ENCODE assay signal across 23 cellular contexts in the genomic region with DNA sequence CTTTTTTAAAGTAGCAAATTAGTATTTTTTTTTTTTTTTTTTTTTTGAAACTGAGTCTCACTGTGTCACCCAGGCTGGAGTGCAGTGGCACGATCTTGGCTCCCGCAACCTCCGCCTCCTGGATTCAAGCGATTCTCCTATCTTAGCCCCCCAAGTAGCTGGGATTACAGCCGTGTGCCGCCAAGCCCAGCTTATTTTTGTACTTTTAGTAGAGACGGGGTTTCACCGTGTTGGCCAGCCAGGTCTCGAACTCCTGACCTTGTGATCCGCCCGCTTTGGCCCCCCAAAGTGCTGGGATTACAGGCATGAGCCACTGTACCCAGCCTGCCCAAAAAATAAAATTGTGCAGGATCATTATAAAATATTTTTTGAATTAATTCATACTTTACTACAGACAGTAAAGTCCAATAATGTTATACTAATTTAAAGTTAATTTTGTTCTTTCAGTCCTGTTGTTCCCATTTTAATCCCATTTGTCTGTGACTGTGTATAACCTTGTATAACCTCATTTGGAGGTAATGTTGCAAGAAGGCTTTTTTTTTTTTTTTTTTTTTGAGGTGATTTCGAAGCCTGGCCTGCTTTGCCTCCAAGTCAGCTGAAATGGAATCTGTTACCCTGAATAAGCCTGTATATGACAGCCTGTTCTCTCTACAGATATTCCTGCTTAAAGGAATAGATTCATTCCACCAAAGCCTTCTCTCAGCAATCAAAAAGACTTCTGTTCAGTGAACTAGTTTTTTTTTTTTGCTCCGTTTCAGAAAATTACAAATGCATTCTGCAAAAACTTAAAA.
A peak's percentile ranks its signal among the peaks of the same experiment; 100 is the strongest.
DNase-seq lines count a peak whose midpoint lies in the region; ATAC-seq and TF ChIP-seq lines count a peak whose summit lies in the region.
"Had no signal": no experiment of that assay in that cellular context is flagged by ENCODE, and none has a peak within 500 bp of the region (broad histone marks: within the 10 kb centered on the region; RNA-seq: fewer than 3 reads in every experiment).

No MANE protein-coding gene starts in this region.

- TF ChIP-seq CTCF in fibroblast of the aortic adventitia (IDR thresholded peaks at IDR 0.05; ENCODE audit: insufficient read depth, low read length) = no peak

- H2BK15ac ChIP-seq in mesenchymal stem cell (ENCODE audit: low read depth, poor library complexity, severe bottlenecking) = no peak overlapping the region

- H3K9me3 ChIP-seq in mesenchymal stem cell (ENCODE audit: control insufficient read depth, low read length) = no peaks in the 10 kb centered on the region
- H3K9me3 ChIP-seq: BE2C, BLaER1 had no signal

- peak overlapping the region; percentile 34 for H2BK120ac ChIP-seq in mesenchymal stem cell (ENCODE audit: low read depth, low read length)

- intact Hi-C loops in Right ventricle myocardium superior (cut with DNase I) = no loop called here
- intact Hi-C loops in left cardiac atrium (cut with DNase I) = no loop called here

- H3K9ac ChIP-seq in mesenchymal stem cell (ENCODE audit: low read length) = no peak overlapping the region
- H3K9ac ChIP-seq: BLaER1 had no signal

- no peak overlapping the region for H3K4me2 ChIP-seq in mesenchymal stem cell (ENCODE audit: low read length, poor library complexity, severe bottlenecking)
- H3K4me2 ChIP-seq: BLaER1 had no signal

- DNase-seq in Right ventricle myocardium superior = peak; percentile 27
- no peak for DNase-seq in left cardiac atrium
- peak; percentile 8 for DNase-seq in fibroblast of the aortic adventitia (ENCODE audit: low read depth)
- no peak for DNase-seq in mesenchymal stem cell
- no peak for DNase-seq in NCI-H1694 treated with DMSO at 0.1 percent for 48 hours (lab: John Stamatoyannopoulos, UW)
- no peak for DNase-seq in dermis blood vessel endothelial cell
- DNase-seq: 8988T; ACHN; BE2C; C1 segment of cervical spinal cord; CD4-positive, alpha-beta memory T cell; CD4-positive, CD25-positive, alpha-beta regulatory T cell; CD8-positive, alpha-beta memory T cell; COR-L47; DMS 273 treated with DMSO at 0.1 percent for 48 hours; DMS153; DMS53; DMS79; DND-41; EL; GDM1 had no signal

- no peak overlapping the region for H3K18ac ChIP-seq in mesenchymal stem cell (ENCODE audit: low read depth in 1 of 2, low read length in 2 of 2)

- no peaks in the 10 kb centered on the region for H3K27me3 ChIP-seq in mesenchymal stem cell (ENCODE audit: control insufficient read depth in 1 of 2, insufficient read depth in 1 of 2, low read length in 2 of 2)
- H3K27me3 ChIP-seq: BE2C, BLaER1 had no signal

- 93% methylated on average over 12 of the region's 13 CpGs for WGBS in mesenchymal stem cell

- H3K27ac ChIP-seq in mesenchymal stem cell (ENCODE audit: low read length, poor library complexity, severe bottlenecking) = no peak overlapping the region
- H3K27ac ChIP-seq: BLaER1 had no signal

- no peaks in the 10 kb centered on the region for H3K4me1 ChIP-seq in mesenchymal stem cell (ENCODE audit: control insufficient read depth, insufficient read depth, low read depth, low read length)
- H3K4me1 ChIP-seq: BE2C, BLaER1 had no signal

- ATAC-seq in Right ventricle myocardium superior (ENCODE audit: poor library complexity) (no peak), left cardiac atrium (no peak)
- ATAC-seq: GM12878 had no signal

- H3K79me1 ChIP-seq in mesenchymal stem cell (replicated peaks; ENCODE audit: low read length, poor library complexity, severe bottlenecking) = peaks cover under 1% of the 10 kb centered on the region

- no peak overlapping the region for H2BK12ac ChIP-seq in mesenchymal stem cell (ENCODE audit: low read length in 2 of 2)

- H3K23ac ChIP-seq in mesenchymal stem cell (ENCODE audit: low read length in 2 of 2) = no peak overlapping the region

- H2AFZ ChIP-seq in mesenchymal stem cell (ENCODE audit: low read depth, low read length) = no peak overlapping the region

- no peak overlapping the region for H3K4ac ChIP-seq in mesenchymal stem cell (ENCODE audit: low read depth in 1 of 2, low read length in 2 of 2)

- H4K8ac ChIP-seq in mesenchymal stem cell (ENCODE audit: low read length) = no peak overlapping the region

- H2AK5ac ChIP-seq in mesenchymal stem cell (ENCODE audit: low read length, severe bottlenecking) = no peak overlapping the region

- no peak overlapping the region for H2BK5ac ChIP-seq in mesenchymal stem cell (ENCODE audit: low read depth, low read length, poor library complexity, severe bottlenecking)

- H3K36me3 ChIP-seq in mesenchymal stem cell (ENCODE audit: control insufficient read depth in 1 of 2, insufficient read depth in 2 of 2, low read depth in 1 of 2, low read length in 2 of 2) = peaks cover 0 to 3% of the 10 kb centered on the region in 2 experiments
- H3K36me3 ChIP-seq: BE2C, BLaER1 had no signal

- no peak overlapping the region for H3K14ac ChIP-seq in mesenchymal stem cell (ENCODE audit: low read length in 2 of 2)

- no peak overlapping the region for H3K4me3 ChIP-seq in fibroblast of the aortic adventitia (ENCODE audit: low read depth, low read length)
- H3K4me3 ChIP-seq in mesenchymal stem cell (ENCODE audit: insufficient read depth in 1 of 2, low read depth in 1 of 2, low read length in 2 of 2) = no peak overlapping the region
- H3K4me3 ChIP-seq: BLaER1, GM12878 had no signal

- no peak overlapping the region for H4K91ac ChIP-seq in mesenchymal stem cell (ENCODE audit: low read length)

Comparison
In these comparisons a context has a peak if more than half of its experiments do, and no peak if none do; other contexts are left out.
1. DNase-seq: peak in Right ventricle myocardium superior (single experiment) and fibroblast of the aortic adventitia (single experiment); none in left cardiac atrium (single experiment), mesenchymal stem cell (single experiment), NCI-H1694 treated with DMSO at 0.1 percent for 48 hours (single experiment) and dermis blood vessel endothelial cell (single experiment).